In genomic region chr1:20896824-20897223, GRCh38 we compare ENCODE assay signal across 11 cellular contexts.
A peak's percentile ranks its signal among the peaks of the same experiment; 100 is the strongest.
DNase-seq lines count a peak whose midpoint lies in the region; TF ChIP-seq lines count a peak whose summit lies in the region.
"Had no signal": no experiment of that assay in that cellular context is flagged by ENCODE, and none has a peak within 500 bp of the region (broad histone marks: within the 10 kb centered on the region; RNA-seq: fewer than 3 reads in every experiment).

No MANE protein-coding gene starts in this region.

- CTCF ChIA-PET in activated CD4-positive, alpha-beta memory T cell treated with anti-CD3 and anti-CD28 coated beads for 36 hours (lab: Charles Lee) = no interaction called here

- peak overlapping the region; percentile 11; the same call in 1 of the 2 replicates for H3K27ac ChIP-seq in 22Rv1
- H3K27ac ChIP-seq in hepatocyte = peak overlapping the region; percentile 35
- H3K27ac ChIP-seq: left ventricle myocardium inferior had no signal

- DNase-seq in HFFc6 = peak; percentile 11
- peak; percentile 9 for DNase-seq in SW480 (ENCODE audit: low spot score)
- DNase-seq in hepatocyte (ENCODE audit: low spot score) = peak; percentile 41
- no peak for DNase-seq in iPS-NIHi11 (ENCODE audit: low spot score)
- DNase-seq in stimulated activated CD4-positive, alpha-beta T cell treated with anti-CD3 and anti-CD28 coated beads, Interleukin-4, amount 100 ng/mL, for 24 hours = no peak
- DNase-seq in NCI-H1436 (lab: John Stamatoyannopoulos, UW) = no peak
- DNase-seq in activated CD4-positive, alpha-beta memory T cell treated with anti-CD3 and anti-CD28 coated beads for 36 hours = no peak
- DNase-seq: H9; left ventricle myocardium inferior; stimulated activated naive CD8-positive, alpha-beta T cell treated with anti-CD3 and anti-CD28 coated beads, Interleukin-15, amount 100 ng/mL, for 72 hours had no signal

- 49% methylated on average over 1 of the region's 1 CpG for WGBS in hepatocyte (ENCODE audit: low lambda C conversion rate, missing lambda C conversion rate)

- peak overlapping the region; percentile 15; the same call in 1 of the 2 replicates for H3K27ac Mint-ChIP-seq in HFFc6
- H3K27ac Mint-ChIP-seq in activated CD4-positive, alpha-beta memory T cell treated with anti-CD3 and anti-CD28 coated beads for 36 hours = no peak overlapping the region
- H3K27ac Mint-ChIP-seq: H9 had no signal

- H3K27me3 Mint-ChIP-seq in HFFc6 (ENCODE audit: insufficient read depth) = no peaks in the 10 kb centered on the region
- H3K27me3 Mint-ChIP-seq in activated CD4-positive, alpha-beta memory T cell treated with anti-CD3 and anti-CD28 coated beads for 36 hours = no peaks in the 10 kb centered on the region
- H3K27me3 Mint-ChIP-seq: stimulated activated naive CD8-positive, alpha-beta T cell treated with anti-CD3 and anti-CD28 coated beads, Interleukin-15, amount 100 ng/mL, for 72 hours had no signal

- H3K27me3 ChIP-seq in hepatocyte = no peaks in the 10 kb centered on the region

- POLR2A ChIA-PET in activated CD4-positive, alpha-beta memory T cell treated with anti-CD3 and anti-CD28 coated beads for 36 hours (lab: Charles Lee) = no interaction called here

- intact Hi-C loops in activated CD4-positive, alpha-beta memory T cell treated with anti-CD3 and anti-CD28 coated beads for 36 hours (cut with micrococcal nuclease) = no loop called here

- no peak overlapping the region for H3K4me3 Mint-ChIP-seq in HFFc6
- no peak overlapping the region for H3K4me3 Mint-ChIP-seq in activated CD4-positive, alpha-beta memory T cell treated with anti-CD3 and anti-CD28 coated beads for 36 hours
- H3K4me3 Mint-ChIP-seq: H9; stimulated activated naive CD8-positive, alpha-beta T cell treated with anti-CD3 and anti-CD28 coated beads, Interleukin-15, amount 100 ng/mL, for 72 hours had no signal

- H3K36me3 ChIP-seq in hepatocyte (replicated peaks; ENCODE audit: insufficient read depth, low read depth) = no peaks in the 10 kb centered on the region

- no peak overlapping the region for H2AFZ ChIP-seq in hepatocyte

- peaks cover 10% of the 10 kb centered on the region for H3K36me3 Mint-ChIP-seq in HFFc6 (ENCODE audit: low read depth)
- peaks cover 7% of the 10 kb centered on the region for H3K36me3 Mint-ChIP-seq in activated CD4-positive, alpha-beta memory T cell treated with anti-CD3 and anti-CD28 coated beads for 36 hours

- H4K20me1 ChIP-seq in hepatocyte (ENCODE audit: insufficient read depth, poor library complexity, severe bottlenecking) = no peaks in the 10 kb centered on the region

- H3K4me2 ChIP-seq in hepatocyte = no peak overlapping the region

- H3K9me3 ChIP-seq in hepatocyte (ENCODE audit: low read depth) = no peaks in the 10 kb centered on the region
- H3K9me3 ChIP-seq: left ventricle myocardium inferior had no signal

- no peak for TF ChIP-seq CTCF in 22Rv1 (IDR thresholded peaks at IDR 0.05)
- TF ChIP-seq CTCF in HFFc6 (IDR thresholded peaks at IDR 0.05) = no peak
- TF ChIP-seq CTCF in hepatocyte (IDR thresholded peaks at IDR 0.05; ENCODE audit: poor library complexity) = no peak

- H3K9me3 Mint-ChIP-seq in HFFc6 = no peaks in the 10 kb centered on the region
- no peaks in the 10 kb centered on the region for H3K9me3 Mint-ChIP-seq in activated CD4-positive, alpha-beta memory T cell treated with anti-CD3 and anti-CD28 coated beads for 36 hours
- H3K9me3 Mint-ChIP-seq: H9; stimulated activated naive CD8-positive, alpha-beta T cell treated with anti-CD3 and anti-CD28 coated beads, Interleukin-15, amount 100 ng/mL, for 72 hours had no signal

- H3K4me1 ChIP-seq in hepatocyte (ENCODE audit: insufficient read depth) = peaks cover 9% of the 10 kb centered on the region

- H3K9me2 ChIP-seq in hepatocyte (replicated peaks; ENCODE audit: insufficient read depth) = no peaks in the 10 kb centered on the region

- no peaks in the 10 kb centered on the region for H3K79me2 ChIP-seq in hepatocyte

- peaks cover 22% of the 10 kb centered on the region for H3K4me1 Mint-ChIP-seq in HFFc6 (ENCODE audit: low read depth)
- H3K4me1 Mint-ChIP-seq in activated CD4-positive, alpha-beta memory T cell treated with anti-CD3 and anti-CD28 coated beads for 36 hours (ENCODE audit: low read depth) = no peaks in the 10 kb centered on the region
- H3K4me1 Mint-ChIP-seq: H9; stimulated activated naive CD8-positive, alpha-beta T cell treated with anti-CD3 and anti-CD28 coated beads, Interleukin-15, amount 100 ng/mL, for 72 hours had no signal

- H3K4me3 ChIP-seq in hepatocyte = no peak overlapping the region
- H3K4me3 ChIP-seq: left ventricle myocardium inferior had no signal

Comparison
In these comparisons a context has a peak if more than half of its experiments do, and no peak if none do; other contexts are left out.
1. DNase-seq: peak in HFFc6 (single experiment), SW480 (single experiment) and hepatocyte (single experiment); none in iPS-NIHi11 (single experiment), stimulated activated CD4-positive, alpha-beta T cell treated with anti-CD3 and anti-CD28 coated beads, Interleukin-4, amount 100 ng/mL, for 24 hours (single experiment), NCI-H1436 (single experiment) and activated CD4-positive, alpha-beta memory T cell treated with anti-CD3 and anti-CD28 coated beads for 36 hours (single experiment).